ENCODE assay signal across 9 cellular contexts in the genomic region with DNA sequence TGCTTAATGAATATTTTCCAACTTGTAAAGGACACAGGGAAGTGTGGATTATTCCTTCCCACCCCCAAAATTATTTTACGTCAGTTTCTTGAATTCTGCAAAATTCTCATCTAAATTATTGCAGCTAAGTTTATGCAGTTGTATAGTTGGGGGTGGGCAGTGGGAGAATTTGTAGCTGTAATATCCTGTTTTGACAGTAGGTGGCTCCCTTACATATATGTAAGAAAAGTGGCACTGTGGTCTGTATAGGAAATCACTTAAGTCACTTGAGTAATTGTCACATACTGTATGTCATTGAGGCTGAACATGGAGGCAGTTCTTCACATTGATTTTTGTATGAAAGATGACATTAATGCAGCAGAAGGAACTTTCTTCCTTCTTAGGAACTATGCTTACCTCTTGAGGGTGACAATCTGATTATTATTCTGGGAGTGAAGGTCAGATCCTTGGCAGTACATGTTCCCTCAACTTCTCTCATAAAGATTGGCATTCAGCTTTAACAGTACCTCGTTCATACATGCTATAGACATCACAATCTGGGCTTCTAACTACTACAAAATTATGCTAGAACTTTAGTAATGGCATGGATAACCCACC. TPM values are rescaled to one million over a fixed set of nuclear protein-coding genes. Genes with fewer than 3 reads are reported as not detected.
DNase-seq lines count a peak whose midpoint lies in the region; ATAC-seq, FAIRE-seq and TF ChIP-seq lines count a peak whose summit lies in the region.
"Had no signal": no experiment of that assay in that cellular context is flagged by ENCODE, and none has a peak within 500 bp of the region (broad histone marks: within the 10 kb centered on the region; RNA-seq: fewer than 3 reads in every experiment).

No MANE protein-coding gene starts in this region.

- H3K4me1 ChIP-seq in HCT116 (ENCODE audit: control insufficient read depth in 1 of 2, insufficient read depth in 2 of 2, low read length in 2 of 2) (no peaks in the 10 kb centered on the region), GM12878 (ENCODE audit: control insufficient read depth, insufficient read depth, low read length) (no peaks in the 10 kb centered on the region), spleen (no peaks in the 10 kb centered on the region)

- intact Hi-C loops in HCT116 (cut with micrococcal nuclease) (loop anchor here (5.0 to 10.0 kb wide), 4 partner anchors 402 to 1474 kb away; no protein-coding TSS in a partner anchor), GM12878 (cut with micrococcal nuclease; ENCODE audit: unreplicated experiment) (loop anchor here (2.0 to 5.0 kb wide), 6 partner anchors 80 to 1479 kb away; a partner anchor contains a TSS), spleen (cut with DNase I; ENCODE audit: low total_unique reads) (loop anchor here (5.0 kb wide), 2 partner anchors 404 to 1479 kb away; no protein-coding TSS in a partner anchor)

- in situ Hi-C loops in GM12878 (cut with MboI), result loop anchor here (5.0 kb wide), 2 partner anchors 256 to 1479 kb away; no protein-coding TSS in a partner anchor

- ATAC-seq in HCT116, result peak; percentile 90
- ATAC-seq in GM12878, result peak; percentile 84

- CTCF ChIA-PET in HCT116 (lab: Charles Lee) (interaction anchor here (0.6 to 1.9 kb wide), 11 partner anchors 9 to 1099 kb away, joined by 3 to 12 read pairs (median 5); a partner anchor contains a TSS), GM12878 (lab: Yijun Ruan, JAX) (interaction anchor here (0.6 to 2.9 kb wide), 54 partner anchors 8 to 1979 kb away, joined by 3 to 37 read pairs (median 4); a partner anchor contains a TSS)

- WGBS in GM12878 (ENCODE audit: insufficient coverage, insufficient replicate concordance, low lambda C conversion rate, missing lambda C conversion rate), result 0% methylated on average over 2 of the region's 2 CpGs
- 2 to 19% (median 11%) methylated on average over 2 of the region's 2 CpGs for WGBS in spleen, 5 donors

- H3K27me3 ChIP-seq in HCT116 (ENCODE audit: insufficient read depth, low read length) (no peaks in the 10 kb centered on the region), GM12878 (replicated peaks in 1 of 2; ENCODE audit: control insufficient read depth in 2 of 2, insufficient read depth in 2 of 2, low read length in 1 of 2) (no peaks in the 10 kb centered on the region), spleen (replicated peaks in 1 of 7) (no peaks in the 10 kb centered on the region)

- H3K4me3 ChIP-seq in HCT116 (replicated peaks in 1 of 2; ENCODE audit: low read depth in 1 of 2, low read length in 2 of 2), result no peak overlapping the region
- no peak overlapping the region for H3K4me3 ChIP-seq in GM12878
- no peak overlapping the region for H3K4me3 ChIP-seq in spleen

- H3K27ac ChIP-seq in HCT116 (ENCODE audit: low read depth, low read length) (no peak overlapping the region), GM12878 (ENCODE audit: control insufficient read depth, insufficient read depth) (no peak overlapping the region), spleen (no peak overlapping the region)

- SMC1A ChIA-PET in GM12878 (lab: Charles Lee; ENCODE audit: uncharacterized antibody, unreplicated experiment), result interaction anchor here (0.6 to 2.5 kb wide), 44 partner anchors 9 to 1526 kb away, joined by 3 to 39 read pairs (median 3); a partner anchor contains a TSS

- no peaks in the 10 kb centered on the region for H3K9me2 ChIP-seq in HCT116 (ENCODE audit: insufficient read depth)

- POLR2A ChIA-PET in HCT116 (lab: Charles Lee), result no interaction called here
- POLR2A ChIA-PET in GM12878 (lab: Charles Lee), result interaction anchor here (1.1 kb wide), 1 partner anchor 11 kb away, joined by 3 read pairs; no protein-coding TSS in a partner anchor

- H4K20me1 ChIP-seq in HCT116 (ENCODE audit: insufficient read depth), result no peaks in the 10 kb centered on the region
- H4K20me1 ChIP-seq in GM12878 (ENCODE audit: control insufficient read depth, insufficient read depth), result no peaks in the 10 kb centered on the region

- H3K36me3 ChIP-seq in HCT116 (ENCODE audit: control insufficient read depth in 1 of 2, insufficient read depth in 2 of 2, low read length in 2 of 2) (no peaks in the 10 kb centered on the region), GM12878 (ENCODE audit: control insufficient read depth in 2 of 2, insufficient read depth in 2 of 2, low read length in 1 of 2) (no peaks in the 10 kb centered on the region), spleen (no peaks in the 10 kb centered on the region)

- H3K9ac ChIP-seq in HCT116 (ENCODE audit: low read length) (no peak overlapping the region), GM12878 (ENCODE audit: control insufficient read depth, insufficient read depth, low read length) (no peak overlapping the region)

- peak; percentile 57 to 79 (median 60) for TF ChIP-seq CTCF in HCT116 (IDR thresholded peaks at IDR 0.05 in 2 of 3, conservative IDR thresholded peaks at IDR 0.05 in 1 of 3; ENCODE audit: borderline replicate concordance in 1 of 3, insufficient read depth in 1 of 3, low read depth in 2 of 3, low read length in 2 of 3)
- peak; percentile 55 to 63 (median 58); a peak in 5 of 6 replicates for TF ChIP-seq CTCF in GM12878 (IDR thresholded peaks at IDR 0.05 in 2 of 3, conservative IDR thresholded peaks at IDR 0.05 in 1 of 3; ENCODE audit: control insufficient read depth in 2 of 3, extremely low read depth in 1 of 3, insufficient read depth in 1 of 3, low read depth in 3 of 3, low read length in 3 of 3)
- TF ChIP-seq CTCF in spleen (IDR thresholded peaks at IDR 0.05 in 8 of 11, conservative IDR thresholded peaks at IDR 0.05 in 3 of 11), result peak; percentile 57 to 84 (median 77)

- H3K79me2 ChIP-seq in HCT116 (ENCODE audit: insufficient read depth, low read length) (no peaks in the 10 kb centered on the region), GM12878 (ENCODE audit: control insufficient read depth, insufficient read depth, low read length) (no peaks in the 10 kb centered on the region)

- FAIRE-seq in GM12878 (lab: Jason Lieb, UNC), result no peak
- FAIRE-seq: colon had no signal

- TF ChIP-seq RAD21 in HCT116 (IDR thresholded peaks at IDR 0.05; ENCODE audit: low read depth) (peak; percentile 88), GM12878 (IDR thresholded peaks at IDR 0.05; ENCODE audit: insufficient read depth, low read depth, low read length) (peak; percentile 78)

- BruUV-seq in HCT116 (replicated peaks; lab: Mats Ljungman, UMichigan) (no TSS peak), GM12878 (replicated peaks; lab: Mats Ljungman, UMichigan) (no TSS peak)

- TF ChIP-seq POLR2A in HCT116 (IDR thresholded peaks at IDR 0.05; ENCODE audit: borderline replicate concordance, extremely low read depth, insufficient read depth, insufficient read length) (no peak), GM12878 (IDR thresholded peaks at IDR 0.05; ENCODE audit: low read depth, low read length) (no peak), spleen (IDR thresholded peaks at IDR 0.05) (no peak)

- RAD21 ChIA-PET in HCT116 (lab: Charles Lee; ENCODE audit: low non-redundant PET in 1 of 2, low total read pairs in 2 of 2, uncharacterized antibody in 2 of 2, unreplicated experiment in 2 of 2) (interaction anchor here (0.6 to 1.1 kb wide), 2 partner anchors 15 to 326 kb away, joined by 3 read pairs; a partner anchor contains a TSS), GM12878 (lab: Charles Lee; ENCODE audit: unreplicated experiment) (interaction anchor here (0.6 to 2.9 kb wide), 26 partner anchors 9 to 1526 kb away, joined by 3 to 46 read pairs (median 5); a partner anchor contains a TSS)

- H3K9me3 ChIP-seq in HCT116 (ENCODE audit: control insufficient read depth in 1 of 2, insufficient read depth in 1 of 2, low read depth in 1 of 2, low read length in 2 of 2) (no peaks in the 10 kb centered on the region), GM12878 (replicated peaks; ENCODE audit: control insufficient read depth, insufficient read depth, low read length) (no peaks in the 10 kb centered on the region), spleen (no peaks in the 10 kb centered on the region)

- no peak overlapping the region for H2AFZ ChIP-seq in HCT116 (ENCODE audit: low read depth, low read length, poor library complexity, severe bottlenecking)
- no peak overlapping the region; the same call in 1 of the 2 replicates for H2AFZ ChIP-seq in GM12878 (ENCODE audit: control insufficient read depth, low read depth, low read length)

- DNase-seq in DMS79 treated with DMSO at 0.1 percent for 48 hours (lab: John Stamatoyannopoulos, UW), result peak; percentile 60
- DNase-seq in DMS79 (lab: John Stamatoyannopoulos, UW), result no peak
- peak; percentile 62 for DNase-seq in HCT116 (ENCODE audit: low read depth, low spot score)
- peak; percentile 34 for DNase-seq in M059J (ENCODE audit: low read depth)
- DNase-seq in RPMI7951 (ENCODE audit: low read depth), result peak; percentile 60
- no peak for DNase-seq in GM12878 (ENCODE audit: low read depth, low spot score)
- DNase-seq in iPS-NIHi7 (ENCODE audit: extremely low spot score), result peak; percentile 31
- DNase-seq in spleen, result no peak

- TF ChIP-seq EP300 in GM12878 (IDR thresholded peaks at IDR 0.05; ENCODE audit: borderline replicate concordance in 1 of 2, control insufficient read depth in 1 of 2, low read depth in 2 of 2, low read length in 2 of 2), result no peak

- no peak overlapping the region for H3K4me2 ChIP-seq in HCT116 (ENCODE audit: low read length)
- H3K4me2 ChIP-seq in GM12878 (ENCODE audit: control insufficient read depth, insufficient read depth), result no peak overlapping the region

RNA-seq across cellular contexts. Expression of a gene that starts 14.6 kb away (rescaled TPM):
- total RNA-seq in HCT116 (2021; ENCODE audit: unreplicated experiment), result 0.54 TPM
- 0.04 TPM in 2 replicates for polyA plus RNA-seq in HCT116 (2012)
- 2.4 and 2.7 TPM in 2 replicates for total RNA-seq in M059J (2014; rRNA removed; shearing (Covaris generic))
- total RNA-seq in RPMI7951 (2014; rRNA removed; shearing (Covaris generic)), result 0.12 TPM in 1 of 2 replicates, not detected in the other
- total RNA-seq in GM12878 (2013; cell fraction: nucleolus; rRNA removed), result 0.40 TPM in 1 of 2 replicates, not detected in the other
- 0.05 and 0.11 TPM in 2 replicates for total RNA-seq in GM12878 (2014; rRNA removed)
- not detected in 2 replicates for total RNA-seq in GM12878 (2014; rRNA removed; fragmentation: Illumina TruSeq; extraction: Trizol)
- not detected in 2 replicates for total RNA-seq in GM12878 (2021)
- polyA plus RNA-seq in GM12878 (2011; ENCODE audit: low read depth), result not detected
- 0.04 TPM in 1 of 2 replicates, not detected in the other for polyA plus RNA-seq in GM12878 (2011; rRNA removed)
- polyA plus RNA-seq in GM12878 (2011; cell fraction: cytosol; rRNA removed), result not detected in 2 replicates
- not detected in 2 replicates for polyA plus RNA-seq in GM12878 (2011; cell fraction: nucleus; rRNA removed)
- polyA plus RNA-seq in GM12878 (2012), result not detected in 2 replicates
- polyA plus RNA-seq in GM12878 (2014; fragmentation: Illumina TruSeq; extraction: Trizol), result 0.06 TPM in 1 of 2 replicates, not detected in the other
- polyA plus RNA-seq in GM12878 (2014; fragmentation: Nextera tagmentation; extraction: Ambion mirVana), result not detected
- not detected in 2 replicates for polyA plus RNA-seq in GM12878 (2014; rRNA removed)
- under 1 TPM in 1 of 2 experiments, not detected in 1; 0.24 TPM for polyA plus RNA-seq in GM12878 (2016; fragmentation: Nextera tagmentation; extraction: Ambion mirVana)
- 0.29 TPM in 1 of 2 replicates, not detected in the other for polyA minus RNA-seq in GM12878 (2011; rRNA and poly(A)+ RNA removed)
- not detected in 2 replicates for polyA minus RNA-seq in GM12878 (2011; cell fraction: cytosol; rRNA and poly(A)+ RNA removed)
- polyA minus RNA-seq in GM12878 (2011; cell fraction: nucleus; rRNA and poly(A)+ RNA removed), result not detected in 2 replicates
- under 1 TPM in 1 of 7 donors, not detected in 6; 0.46 TPM for total RNA-seq in spleen
- under 1 TPM; 0.06 to 0.20 (median 0.12) TPM for polyA plus RNA-seq in spleen

RNA-seq across cellular contexts. Expression of a gene that starts 48.5 kb away (rescaled TPM):
- total RNA-seq in HCT116 (2021; ENCODE audit: unreplicated experiment) (1.5 TPM), GM12878 (2014; rRNA removed) (2.8 TPM in 2 replicates), GM12878 (2014; rRNA removed; fragmentation: Illumina TruSeq; extraction: Trizol) (3.7 and 4.3 TPM in 2 replicates), GM12878 (2021) (1.3 and 1.4 TPM in 2 replicates), spleen (10 to 100 TPM in 1 of 7 donors, 1 to 10 TPM in 6; 2.9 to 13.2 (median 6.1) TPM)
- polyA plus RNA-seq in HCT116 (2012), result 0.50 and 0.53 TPM in 2 replicates
- not detected in 2 replicates for total RNA-seq in M059J (2014; rRNA removed; shearing (Covaris generic))
- 0.12 and 0.29 TPM in 2 replicates for total RNA-seq in RPMI7951 (2014; rRNA removed; shearing (Covaris generic))
- total RNA-seq in GM12878 (2013; cell fraction: nucleolus; rRNA removed), result 22.4 and 22.6 TPM in 2 replicates
- 0.50 TPM for polyA plus RNA-seq in GM12878 (2011; ENCODE audit: low read depth)
- polyA plus RNA-seq in GM12878 (2011; rRNA removed) (0.56 and 0.94 TPM in 2 replicates), GM12878 (2014; fragmentation: Illumina TruSeq; extraction: Trizol) (1.2 and 1.5 TPM in 2 replicates), GM12878 (2014; fragmentation: Nextera tagmentation; extraction: Ambion mirVana) (under 1 TPM; 0.56 to 0.86 TPM), GM12878 (2014; rRNA removed) (1.5 and 2.2 TPM in 2 replicates), GM12878 (2016; fragmentation: Nextera tagmentation; extraction: Ambion mirVana) (1 to 10 TPM in 1 of 2 experiments, under 1 TPM in 1; 0.90 to 1.1 TPM), spleen (1 to 10 TPM in 2 of 3 donors, under 1 TPM in 1; 0.59 to 2.7 (median 2.7) TPM)
- polyA plus RNA-seq in GM12878 (2011; cell fraction: cytosol; rRNA removed), result 0.10 and 0.27 TPM in 2 replicates
- polyA plus RNA-seq in GM12878 (2011; cell fraction: nucleus; rRNA removed), result 2.1 and 2.5 TPM in 2 replicates
- polyA plus RNA-seq in GM12878 (2012), result 1.2 and 1.9 TPM in 2 replicates
- polyA minus RNA-seq in GM12878 (2011; rRNA and poly(A)+ RNA removed), result 1.8 and 2.4 TPM in 2 replicates
- not detected in 2 replicates for polyA minus RNA-seq in GM12878 (2011; cell fraction: cytosol; rRNA and poly(A)+ RNA removed)
- polyA minus RNA-seq in GM12878 (2011; cell fraction: nucleus; rRNA and poly(A)+ RNA removed), result 3.1 and 5.8 TPM in 2 replicates

Comparison
In these comparisons a context has a peak if more than half of its experiments do, and no peak if none do; other contexts are left out.
1. DNase-seq: peak in DMS79 treated with DMSO at 0.1 percent for 48 hours (single experiment), HCT116 (single experiment), M059J (single experiment), RPMI7951 (single experiment) and iPS-NIHi7 (single experiment); none in DMS79 (single experiment), GM12878 (single experiment) and spleen (single experiment).
2. Peak in every context shown above with its lines, with median percentiles within 50 percentile points of each other: CTCF ChIP-seq.